ENCODE assay signal across 15 cellular contexts in genomic region chr22:39967103-39967829, GRCh38. TPM values are rescaled to one million over a fixed set of nuclear protein-coding genes. Genes with fewer than 3 reads are reported as not detected.
DNase-seq lines count a peak whose midpoint lies in the region; ATAC-seq and TF ChIP-seq lines count a peak whose summit lies in the region.
"Had no signal": no experiment of that assay in that cellular context is flagged by ENCODE, and none has a peak within 500 bp of the region (broad histone marks: within the 10 kb centered on the region; RNA-seq: fewer than 3 reads in every experiment).

No MANE protein-coding gene starts in this region.

- CTCF ChIA-PET in SK-N-SH (lab: Yijun Ruan, JAX): no interaction called here

- no peak overlapping the region for H2AFZ ChIP-seq in SK-N-SH (ENCODE audit: low read depth)

- H3K9me3 ChIP-seq in SK-N-SH (no peaks in the 10 kb centered on the region), testis (no peaks in the 10 kb centered on the region)

- peaks cover 60 to 74% (median 70%) of the 10 kb centered on the region in 3 donors for H3K27me3 Mint-ChIP-seq in CD14-positive monocyte (ENCODE audit: low read depth in 3 of 3)
- H3K27me3 Mint-ChIP-seq in stimulated activated memory B cell treated with anti-CD40 and anti-IgM and Interleukin-4, amounts not matched to agents 10 μg/mL and 1 μg/mL and 100 μg/mL, for 72 hours: no peaks in the 10 kb centered on the region

- H3K79me2 ChIP-seq in SK-N-SH (ENCODE audit: insufficient read depth): no peaks in the 10 kb centered on the region

- H3K4me3 ChIP-seq in SK-N-SH (ENCODE audit: low read depth in 2 of 2, low read length in 1 of 2) (no peak overlapping the region), foreskin fibroblast (ENCODE audit: low read depth in 1 of 2, low read length in 2 of 2) (no peak overlapping the region), testis (no peak overlapping the region)

- no peak for TF ChIP-seq RAD21 in SK-N-SH (IDR thresholded peaks at IDR 0.05; ENCODE audit: low read length)

- POLR2A ChIA-PET in SK-N-SH (lab: Yijun Ruan, JAX): interaction anchor here (0.7 kb wide), 1 partner anchor 157 kb away, joined by 3 read pairs; no protein-coding TSS in a partner anchor

- H3K9me3 Mint-ChIP-seq in CD14-positive monocyte: peaks cover 0 to 11% (median 0%) of the 10 kb centered on the region in 7 donors
- H3K9me3 Mint-ChIP-seq in stimulated activated memory B cell treated with anti-CD40 and anti-IgM and Interleukin-4, amounts not matched to agents 10 μg/mL and 1 μg/mL and 100 μg/mL, for 72 hours: no peaks in the 10 kb centered on the region
- H3K9me3 Mint-ChIP-seq: activated naive CD4-positive, alpha-beta T cell treated with anti-CD3 and anti-CD28 coated beads for 36 hours had no signal

- H3K9me2 ChIP-seq in SK-N-SH: no peaks in the 10 kb centered on the region

- intact Hi-C loops in testis (cut with DNase I; ENCODE audit: low total_unique reads): no loop called here
- intact Hi-C loops in CD14-positive monocyte (cut with micrococcal nuclease): loop anchor here in 1 of 2 donors (5.0 kb wide), 1 partner anchor 35 kb away; no protein-coding TSS in a partner anchor

- no peaks in the 10 kb centered on the region for H4K20me1 ChIP-seq in SK-N-SH (ENCODE audit: insufficient read depth)

- peaks cover 0 to 3% of the 10 kb centered on the region in 2 donors for H3K36me3 Mint-ChIP-seq in CD14-positive monocyte
- H3K36me3 Mint-ChIP-seq in stimulated activated memory B cell treated with anti-CD40 and anti-IgM and Interleukin-4, amounts not matched to agents 10 μg/mL and 1 μg/mL and 100 μg/mL, for 72 hours: peaks cover 15% of the 10 kb centered on the region

- H3F3A ChIP-seq in SK-N-SH (replicated peaks; ENCODE audit: insufficient read depth): no peaks in the 10 kb centered on the region

- no peak for TF ChIP-seq EP300 in SK-N-SH (IDR thresholded peaks at IDR 0.05; ENCODE audit: borderline replicate concordance in 1 of 2, low read depth in 1 of 2, low read length in 1 of 2)

- H3K27ac ChIP-seq in SK-N-SH (ENCODE audit: low read depth in 2 of 2, low read length in 1 of 2) (peak overlapping the region in 1 of 2 experiments; percentile 39; a peak in 2 of 4 replicates), testis (no peak overlapping the region)

- H3K27ac Mint-ChIP-seq in CD14-positive monocyte: no peak overlapping the region
- no peak overlapping the region for H3K27ac Mint-ChIP-seq in stimulated activated memory B cell treated with anti-CD40 and anti-IgM and Interleukin-4, amounts not matched to agents 10 μg/mL and 1 μg/mL and 100 μg/mL, for 72 hours

- 0 out of 2 replicates have a peak overlapping the region, but pooled peaks have one; percentile 15 for H3K4me2 ChIP-seq in SK-N-SH

- no peak for TF ChIP-seq POLR2A in testis (IDR thresholded peaks at IDR 0.05)

- no peak for TF ChIP-seq CTCF in SK-N-SH (IDR thresholded peaks at IDR 0.05)
- no peak for TF ChIP-seq CTCF in foreskin fibroblast (IDR thresholded peaks at IDR 0.05; ENCODE audit: low read depth, low read length)
- no peak for TF ChIP-seq CTCF in testis (IDR thresholded peaks at IDR 0.05)
- TF ChIP-seq CTCF in CD14-positive monocyte (IDR thresholded peaks at IDR 0.05): no peak

- ATAC-seq in SK-N-SH treated with all-trans-retinoic acid at 6 μM for 48 hours: no peak
- no peak for ATAC-seq in stimulated activated memory B cell treated with anti-CD40 and anti-IgM and Interleukin-4, amounts not matched to agents 10 μg/mL and 1 μg/mL and 100 μg/mL, for 72 hours

- no peaks in the 10 kb centered on the region for H3K36me3 ChIP-seq in SK-N-SH (replicated peaks in 1 of 2; ENCODE audit: control insufficient read depth in 1 of 2, insufficient read depth in 2 of 2, low read length in 1 of 2)
- no peaks in the 10 kb centered on the region for H3K36me3 ChIP-seq in testis (ENCODE audit: low read depth, missing control alignments)

- H3K9ac ChIP-seq in SK-N-SH: no peak overlapping the region

- 65% methylated on average over 8 of the region's 9 CpGs for WGBS in SK-N-SH (ENCODE audit: low lambda C conversion rate)
- 55 to 69% methylated on average over 9 of the region's 9 CpGs for WGBS in testis, 2 donors

- peak; percentile 22 for DNase-seq in SK-N-SH
- DNase-seq in amniotic epithelial cell (ENCODE audit: low read depth): peak; percentile 41
- DNase-seq in foreskin fibroblast: peak; percentile 24 to 30
- peak; percentile 66 for DNase-seq in testis
- no peak for DNase-seq in CD14-positive monocyte (ENCODE audit: low spot score)
- DNase-seq in nucleus accumbens (lab: John Stamatoyannopoulos, UW): no peak
- DNase-seq: 8988T; activated naive CD4-positive, alpha-beta T cell treated with anti-CD3 and anti-CD28 coated beads for 36 hours; effector CD8-positive, alpha-beta T cell; SIG-M5; stimulated activated CD4-positive, alpha-beta T cell treated with anti-CD3 and anti-CD28 coated beads, Interleukin-15, amount 100 ng/mL, for 24 hours had no signal

- no peaks in the 10 kb centered on the region for H3K27me3 ChIP-seq in SK-N-SH (ENCODE audit: insufficient read depth)
- H3K27me3 ChIP-seq in testis: no peaks in the 10 kb centered on the region

- peaks cover 0 to 5% of the 10 kb centered on the region in 2 experiments; a peak in 2 of 4 replicates for H3K4me1 ChIP-seq in SK-N-SH (ENCODE audit: control insufficient read depth in 1 of 2, insufficient read depth in 2 of 2, low read depth in 1 of 2, low read length in 1 of 2)
- peaks cover 40% of the 10 kb centered on the region for H3K4me1 ChIP-seq in testis

- H3K4me1 Mint-ChIP-seq in CD14-positive monocyte: peaks cover 11% of the 10 kb centered on the region
- peaks cover 7% of the 10 kb centered on the region for H3K4me1 Mint-ChIP-seq in stimulated activated memory B cell treated with anti-CD40 and anti-IgM and Interleukin-4, amounts not matched to agents 10 μg/mL and 1 μg/mL and 100 μg/mL, for 72 hours

- peak overlapping the region in 1 of 2 donors; percentile 40 for H3K4me3 Mint-ChIP-seq in CD14-positive monocyte
- H3K4me3 Mint-ChIP-seq in stimulated activated memory B cell treated with anti-CD40 and anti-IgM and Interleukin-4, amounts not matched to agents 10 μg/mL and 1 μg/mL and 100 μg/mL, for 72 hours: no peak overlapping the region
- H3K4me3 Mint-ChIP-seq: activated naive CD4-positive, alpha-beta T cell treated with anti-CD3 and anti-CD28 coated beads for 36 hours had no signal

TF ChIP-seq in SK-N-SH, 30 proteins besides CTCF, POLR2A, EP300 and RAD21 (continues in another document):
- TF ChIP-seq POLR2AphosphoS5 (IDR thresholded peaks at IDR 0.05; ENCODE audit: low read depth, low read length): no peak
- TF ChIP-seq NRF1 (IDR thresholded peaks at IDR 0.05; ENCODE audit: low read depth, low read length): no peak

TF ChIP-seq in SK-N-SH treated with all-trans-retinoic acid at 6 μM for 48 hours, 23 proteins besides CTCF, POLR2A, EP300 and RAD21:
- TF ChIP-seq RARB (CRISPR knock-in tag; IDR thresholded peaks at IDR 0.05): no peak
- TF ChIP-seq ZNF8 (CRISPR knock-in tag; IDR thresholded peaks at IDR 0.05): no peak
- TF ChIP-seq ZFP3 (CRISPR knock-in tag; IDR thresholded peaks at IDR 0.05): no peak
- TF ChIP-seq ZNF565 (CRISPR knock-in tag; conservative IDR thresholded peaks at IDR 0.05; ENCODE audit: low read depth): no peak
- no peak for TF ChIP-seq BACH2 (CRISPR knock-in tag; IDR thresholded peaks at IDR 0.05; ENCODE audit: borderline replicate concordance)
- no peak for TF ChIP-seq TOX (CRISPR knock-in tag; IDR thresholded peaks at IDR 0.05; ENCODE audit: borderline replicate concordance)
- no peak for TF ChIP-seq ESRRG (CRISPR knock-in tag; IDR thresholded peaks at IDR 0.05)
- no peak for TF ChIP-seq GLIS3 (CRISPR knock-in tag; IDR thresholded peaks at IDR 0.05)
- no peak for TF ChIP-seq ZNF70 (CRISPR knock-in tag; IDR thresholded peaks at IDR 0.05)
- TF ChIP-seq PPARA (CRISPR knock-in tag; IDR thresholded peaks at IDR 0.05; ENCODE audit: borderline replicate concordance): no peak

RNA-seq across cellular contexts. Expression of gene TMA7B, which starts 7.1 kb away (rescaled TPM):
- polyA plus RNA-seq in SK-N-SH (2012; rRNA removed): not detected in 2 replicates
- polyA plus RNA-seq in SK-N-SH (2012; cell fraction: cytosol; rRNA removed): not detected in 2 replicates
- 0.09 TPM in 1 of 2 replicates, not detected in the other for polyA plus RNA-seq in SK-N-SH (2012; cell fraction: nucleus; rRNA removed)
- under 1 TPM; 0.43 to 0.47 TPM for total RNA-seq in testis
- not detected for polyA plus RNA-seq in testis (ENCODE audit: insufficient read depth, low read depth, low replicate concordance)
- polyA plus RNA-seq in CD14-positive monocyte: under 1 TPM in 1 of 2 donors, not detected in 1; 0.13 TPM
- total RNA-seq: NCI-H460 had no signal
- polyA plus RNA-seq: neural cell had no signal

RNA-seq across cellular contexts. Expression of gene FAM83F, which starts 27.5 kb away (rescaled TPM):
- polyA plus RNA-seq in SK-N-SH (2012; rRNA removed) (not detected in 2 replicates), testis (ENCODE audit: insufficient read depth, low read depth, low replicate concordance) (57.7 TPM), CD14-positive monocyte (under 1 TPM in 1 of 2 donors, not detected in 1; 0.01 TPM)
- not detected in 2 replicates for polyA plus RNA-seq in SK-N-SH (2012; cell fraction: cytosol; rRNA removed)
- polyA plus RNA-seq in SK-N-SH (2012; cell fraction: nucleus; rRNA removed): not detected in 2 replicates
- total RNA-seq in testis: 10 to 100 TPM; 30.2 to 41.1 TPM

Comparison
In these comparisons a context has a peak if more than half of its experiments do, and no peak if none do; other contexts are left out.
1. DNase-seq: peak in SK-N-SH (single experiment), amniotic epithelial cell (single experiment), foreskin fibroblast (2 of 2) and testis (single experiment); none in CD14-positive monocyte (single experiment) and nucleus accumbens (0 of 56).
2. RNA of gene FAM83F, which starts 27.5 kb away (polyA plus RNA-seq): 57.7 TPM in testis (single experiment); 0.01 TPM in CD14-positive monocyte and not detected in SK-N-SH; every median in the first group is over 10 times any median in the second.